Comparison of ENCODE assay signal across 19 cellular contexts in the genomic region with DNA sequence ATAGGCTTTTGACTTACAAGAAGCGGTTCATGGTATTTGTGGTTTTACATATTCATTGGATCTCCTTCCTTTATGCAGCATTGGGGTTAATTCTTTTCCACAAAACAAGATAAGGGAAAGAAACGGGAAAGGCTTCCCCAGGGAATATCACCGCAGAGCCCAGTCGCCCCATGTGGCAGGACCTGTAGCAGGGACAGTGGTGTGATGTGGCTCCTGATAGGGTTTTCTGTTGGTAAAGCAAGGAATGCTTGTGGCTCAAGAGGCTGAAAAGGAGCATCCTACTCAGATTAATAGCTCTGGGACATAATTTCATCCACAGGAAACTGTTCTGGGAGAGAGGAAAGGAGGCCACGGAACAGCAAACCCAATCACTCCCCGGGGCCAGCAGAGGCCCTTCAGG.
DNase-seq lines count a peak whose midpoint lies in the region; FAIRE-seq and TF ChIP-seq lines count a peak whose summit lies in the region.
"Had no signal": no experiment of that assay in that cellular context is flagged by ENCODE, and none has a peak within 500 bp of the region (broad histone marks: within the 10 kb centered on the region; RNA-seq: fewer than 3 reads in every experiment).

No MANE protein-coding gene starts in this region.

- H3K9me3 ChIP-seq in H1 (ENCODE audit: insufficient read depth in 2 of 2, low read depth in 1 of 2, low read length in 1 of 2): no peaks in the 10 kb centered on the region
- no peaks in the 10 kb centered on the region for H3K9me3 ChIP-seq in adrenal gland (replicated peaks in 1 of 3)
- H3K9me3 ChIP-seq: BLaER1 treated with 17β-estradiol and CSF1 and Interleukin-3, amounts not matched to agents 10 nM and 100 nM had no signal

- H4K8ac ChIP-seq in H1 (ENCODE audit: extremely low read depth, insufficient read depth, low read length): no peak overlapping the region

- no peak overlapping the region for H2BK12ac ChIP-seq in H1 (ENCODE audit: low read depth, low read length)

- H3K79me2 ChIP-seq in H1 (ENCODE audit: control insufficient read depth in 1 of 2, insufficient read depth in 2 of 2, low read length in 2 of 2): no peaks in the 10 kb centered on the region

- TF ChIP-seq RAD21 in H1 (IDR thresholded peaks at IDR 0.05 in 1 of 2, conservative IDR thresholded peaks at IDR 0.05 in 1 of 2; ENCODE audit: low read depth in 2 of 2, low read length in 2 of 2): no peak

- no peak overlapping the region for H3K18ac ChIP-seq in H1 (ENCODE audit: extremely low read depth, low read length)

- H3K56ac ChIP-seq in H1 (replicated peaks; ENCODE audit: insufficient read length, low read depth, low read length): no peak overlapping the region

- POLR2A ChIA-PET in H1 (lab: Charles Lee; ENCODE audit: partially characterized antibody): no interaction called here

- H2BK15ac ChIP-seq in H1 (ENCODE audit: low read length): no peak overlapping the region

- intact Hi-C loops in adrenal gland (cut with DNase I): no loop called here

- H4K91ac ChIP-seq in H1 (replicated peaks; ENCODE audit: insufficient read length, low read length): no peak overlapping the region

- DNase-seq in NCI-H2107 treated with DMSO at 0.1 percent for 48 hours (lab: John Stamatoyannopoulos, UW; ENCODE audit: unreplicated experiment) (peak; percentile 6), NCI-H2107 (lab: John Stamatoyannopoulos, UW) (no peak), H1 (ENCODE audit: low read depth in 1 of 2, low spot score in 2 of 2) (no peak), left kidney (ENCODE audit: low read depth, low spot score) (peak; percentile 3), ureter (ENCODE audit: low spot score) (no peak), adrenal gland (no peak), mesenteric fat pad (ENCODE audit: low spot score) (no peak)
- DNase-seq: 8988T; CD8-positive, alpha-beta T cell; COR-L47; DMS 273 treated with DMSO at 0.1 percent for 48 hours; DMS53; DND-41; HCEC 1CT had no signal

- H3K4ac ChIP-seq in H1 (replicated peaks; ENCODE audit: insufficient read length, low read depth, low read length): no peak overlapping the region

- H3K4me2 ChIP-seq in H1 (ENCODE audit: insufficient read depth in 1 of 2, low read depth in 2 of 2, low read length in 2 of 2): no peak overlapping the region
- H3K4me2 ChIP-seq: BLaER1 treated with 17β-estradiol and CSF1 and Interleukin-3, amounts not matched to agents 10 nM and 100 nM had no signal

- H2AK5ac ChIP-seq in H1 (ENCODE audit: low read depth, low read length): no peak overlapping the region

- H4K5ac ChIP-seq in H1 (ENCODE audit: insufficient read length, low read depth, low read length): no peak overlapping the region

- no peaks in the 10 kb centered on the region for H3K79me1 ChIP-seq in H1 (ENCODE audit: low read depth, low read length)

- H3K27ac ChIP-seq in H1 (ENCODE audit: low read depth, low read length): no peak overlapping the region
- no peak overlapping the region for H3K27ac ChIP-seq in adrenal gland
- H3K27ac ChIP-seq: BLaER1 treated with 17β-estradiol and CSF1 and Interleukin-3, amounts not matched to agents 10 nM and 100 nM; HL-60 had no signal

- H3K27me3 ChIP-seq in H1 (replicated peaks in 1 of 4; ENCODE audit: control insufficient read depth in 3 of 4, extremely low read depth in 1 of 4, insufficient read depth in 3 of 4, low read length in 3 of 4) (no peaks in the 10 kb centered on the region), adrenal gland (no peaks in the 10 kb centered on the region)
- H3K27me3 ChIP-seq: BLaER1 treated with 17β-estradiol and CSF1 and Interleukin-3, amounts not matched to agents 10 nM and 100 nM had no signal

- no peaks in the 10 kb centered on the region for H4K20me1 ChIP-seq in H1 (replicated peaks in 1 of 2; ENCODE audit: control insufficient read depth in 1 of 2, insufficient read depth in 2 of 2, low read length in 2 of 2)
- H4K20me1 ChIP-seq: BLaER1 treated with 17β-estradiol and CSF1 and Interleukin-3, amounts not matched to agents 10 nM and 100 nM had no signal

- H3K4me3 ChIP-seq in H1 (ENCODE audit: extremely low read depth in 1 of 4, insufficient read depth in 2 of 4, low read depth in 3 of 4, low read length in 4 of 4) (no peak overlapping the region), adrenal gland (no peak overlapping the region)
- H3K4me3 ChIP-seq: BLaER1 treated with 17β-estradiol and CSF1 and Interleukin-3, amounts not matched to agents 10 nM and 100 nM had no signal

- TF ChIP-seq CTCF in H1 (IDR thresholded peaks at IDR 0.05; ENCODE audit: control extremely low read depth in 1 of 3, insufficient read depth in 1 of 3, low read depth in 1 of 3, low read length in 3 of 3) (no peak), adrenal gland (IDR thresholded peaks at IDR 0.05) (no peak)

- H2BK5ac ChIP-seq in H1 (ENCODE audit: low read depth, low read length): no peak overlapping the region

- peaks cover 0 to 5% (median 0%) of the 10 kb centered on the region in 4 experiments; a peak in 2 of 7 replicates for H3K4me1 ChIP-seq in H1 (replicated peaks in 1 of 4; ENCODE audit: control insufficient read depth in 3 of 4, insufficient read depth in 4 of 4, low read length in 3 of 4)
- no peaks in the 10 kb centered on the region for H3K4me1 ChIP-seq in adrenal gland (replicated peaks in 1 of 2)

- H3K36me3 ChIP-seq in H1 (ENCODE audit: control insufficient read depth in 2 of 4, insufficient read depth in 4 of 4, low read length in 3 of 4) (no peaks in the 10 kb centered on the region), adrenal gland (replicated peaks in 1 of 2) (no peaks in the 10 kb centered on the region)
- H3K36me3 ChIP-seq: BLaER1 treated with 17β-estradiol and CSF1 and Interleukin-3, amounts not matched to agents 10 nM and 100 nM had no signal

- H3K14ac ChIP-seq in H1 (ENCODE audit: insufficient read length): no peak overlapping the region

- no peak overlapping the region for H2BK120ac ChIP-seq in H1 (replicated peaks; ENCODE audit: low read depth, low read length)

- no peak for FAIRE-seq in H1 (lab: Jason Lieb, UNC)
- FAIRE-seq: GM12891, GM19239, H54 had no signal

- no peak for TF ChIP-seq EP300 in H1 (IDR thresholded peaks at IDR 0.05; ENCODE audit: borderline replicate concordance in 1 of 2, low read depth in 2 of 2, low read length in 2 of 2)

- no peaks in the 10 kb centered on the region for H3K23me2 ChIP-seq in H1 (ENCODE audit: low read depth, low read length)

- no peak overlapping the region for H3K23ac ChIP-seq in H1 (ENCODE audit: insufficient read length)

- WGBS in H1 (ENCODE audit: extremely low coverage in 1 of 2, insufficient coverage in 1 of 2, insufficient read length in 1 of 2, insufficient replicate concordance in 2 of 2, low coverage in 1 of 2, low lambda C conversion rate in 2 of 2, missing lambda C conversion rate in 1 of 2), 2 experiments: 84% methylated on average over 6 of the region's 6 CpGs; no CpG with 5 or more reads in 1 of the 2 experiments
- 68 to 77% (median 70%) methylated on average over 6 of the region's 6 CpGs for WGBS in adrenal gland, 4 donors

- no peak overlapping the region for H3K9ac ChIP-seq in H1 (replicated peaks in 1 of 4; ENCODE audit: extremely low read depth in 1 of 4, low read depth in 3 of 4, low read length in 3 of 4)
- H3K9ac ChIP-seq: BLaER1 treated with 17β-estradiol and CSF1 and Interleukin-3, amounts not matched to agents 10 nM and 100 nM had no signal

- no peak overlapping the region for H2AFZ ChIP-seq in H1 (ENCODE audit: low read length)

- no peak overlapping the region for H2BK20ac ChIP-seq in H1 (ENCODE audit: low read length)

- CTCF ChIA-PET in H1 (lab: Charles Lee; ENCODE audit: partially characterized antibody): interaction anchor here (1.1 kb wide), 1 partner anchor 10 kb away, joined by 3 read pairs; no protein-coding TSS in a partner anchor

- TF ChIP-seq POLR2A in H1 (IDR thresholded peaks at IDR 0.05; ENCODE audit: control extremely low read depth in 1 of 2, low read depth in 2 of 2, low read length in 2 of 2): no peak
- TF ChIP-seq POLR2A in adrenal gland (IDR thresholded peaks at IDR 0.05): no peak

TF ChIP-seq in H1, 55 proteins besides CTCF, POLR2A, EP300 and RAD21:
- no peak for TF ChIP-seq TAF1 (IDR thresholded peaks at IDR 0.05; ENCODE audit: low read depth, low read length)
- TF ChIP-seq EZH2 (IDR thresholded peaks at IDR 0.05; ENCODE audit: low read depth, low read length, severe bottlenecking): no peak
- peak; percentile 70 for TF ChIP-seq TBP (IDR thresholded peaks at IDR 0.05; ENCODE audit: low read depth, low read length)
- no peak for TF ChIP-seq CTBP2 (IDR thresholded peaks at IDR 0.05; ENCODE audit: borderline replicate concordance, insufficient read depth, insufficient read length, low read length)
- no peak for TF ChIP-seq CBX8 (IDR thresholded peaks at IDR 0.05; ENCODE audit: borderline replicate concordance, low read depth, low read length)

Comparison
In these comparisons a context has a peak if more than half of its experiments do, and no peak if none do; other contexts are left out.
1. DNase-seq: peak in NCI-H2107 treated with DMSO at 0.1 percent for 48 hours (single experiment) and left kidney (single experiment); none in NCI-H2107 (single experiment), H1 (0 of 2), ureter (single experiment), adrenal gland (0 of 7) and mesenteric fat pad (single experiment).